ENCODE assay signal across 23 cellular contexts in genomic region chr1:152946651-152947256, GRCh38. TPM values are rescaled to one million over a fixed set of nuclear protein-coding genes. Genes with fewer than 3 reads are reported as not detected.
DNase-seq lines count a peak whose midpoint lies in the region; ATAC-seq and TF ChIP-seq lines count a peak whose summit lies in the region.
"Had no signal": no experiment of that assay in that cellular context is flagged by ENCODE, and none has a peak within 500 bp of the region (broad histone marks: within the 10 kb centered on the region; RNA-seq: fewer than 3 reads in every experiment).

SPRR5 (plus strand) TSS chr1:152947206; CDS start chr1:152948555, 1,349 bp downstream.

- DNase-seq in GM23338 (ENCODE audit: low spot score) = no peak
- DNase-seq in foreskin keratinocyte = no peak
- DNase-seq in suprapubic skin (ENCODE audit: low spot score in 2 of 2) = peak in 1 of 2 donors; percentile 20
- DNase-seq in SIG-M5 (lab: John Stamatoyannopoulos, UW) = no peak
- DNase-seq in Peyer's patch = no peak
- DNase-seq: 8988T; ACHN; AML-193; BE2C; CD4-positive, alpha-beta T cell; CD8-positive, alpha-beta memory T cell; DMS 273 treated with DMSO at 0.1 percent for 48 hours; DMS79; EL; GDM1; GOT3; H7; HCEC 1CT had no signal

- no peak within 1 kb of the TSS for H3K4me3 ChIP-seq in GM23338
- no peak within 1 kb of the TSS for H3K4me3 ChIP-seq in suprapubic skin
- H3K4me3 ChIP-seq in Peyer's patch = no peak within 1 kb of the TSS
- H3K4me3 ChIP-seq: A549; BLaER1 treated with 17β-estradiol and CSF1 and Interleukin-3, amounts not matched to agents 10 nM and 100 nM; GM12878 had no signal

- H3F3A ChIP-seq in GM23338 (replicated peaks; ENCODE audit: low read depth) = no peaks in the 10 kb centered on the region

- H3K9me2 ChIP-seq in GM23338 (ENCODE audit: insufficient read depth) = peaks cover 5% of the 10 kb centered on the region

- H3K4me2 ChIP-seq in GM23338 = no peak within 1 kb of the TSS
- H3K4me2 ChIP-seq: A549; BLaER1 treated with 17β-estradiol and CSF1 and Interleukin-3, amounts not matched to agents 10 nM and 100 nM had no signal

- no peaks in the 10 kb centered on the region for H3K36me3 Mint-ChIP-seq in GM23338 (ENCODE audit: low read depth)
- H3K36me3 Mint-ChIP-seq: CD14-positive monocyte; CD8-positive, alpha-beta memory T cell had no signal

- peaks cover 7% of the 10 kb centered on the region for H3K27me3 Mint-ChIP-seq in GM23338 (ENCODE audit: insufficient read depth, low read depth, poor library complexity)

- TF ChIP-seq POLR2A in suprapubic skin (IDR thresholded peaks at IDR 0.05) = no peak
- TF ChIP-seq POLR2A in Peyer's patch (IDR thresholded peaks at IDR 0.05) = no peak

- H3K36me3 ChIP-seq in GM23338 (ENCODE audit: insufficient read depth) (no peaks in the 10 kb centered on the region), suprapubic skin (no peaks in the 10 kb centered on the region), Peyer's patch (no peaks in the 10 kb centered on the region)
- H3K36me3 ChIP-seq: BE2C; BLaER1 treated with 17β-estradiol and CSF1 and Interleukin-3, amounts not matched to agents 10 nM and 100 nM had no signal

- no peaks in the 10 kb centered on the region for H3K79me2 ChIP-seq in GM23338 (replicated peaks; ENCODE audit: insufficient read depth)

- no peak within 1 kb of the TSS for H2AFZ ChIP-seq in GM23338

- H4K20me1 ChIP-seq in GM23338 (replicated peaks; ENCODE audit: insufficient read depth) = no peaks in the 10 kb centered on the region
- H4K20me1 ChIP-seq: BLaER1 treated with 17β-estradiol and CSF1 and Interleukin-3, amounts not matched to agents 10 nM and 100 nM had no signal

- peak within 1 kb of the TSS; percentile 58; the same call in 1 of the 2 replicates for H3K27ac Mint-ChIP-seq in GM23338
- H3K27ac Mint-ChIP-seq: CD4-positive, alpha-beta T cell; CD8-positive, alpha-beta memory T cell had no signal

- no peak within 1 kb of the TSS for H3K4me3 Mint-ChIP-seq in GM23338
- H3K4me3 Mint-ChIP-seq: CD14-positive monocyte; CD4-positive, alpha-beta T cell; CD8-positive, alpha-beta memory T cell had no signal

- H3K27me3 ChIP-seq in GM23338 (ENCODE audit: insufficient read depth) = no peaks in the 10 kb centered on the region
- no peaks in the 10 kb centered on the region for H3K27me3 ChIP-seq in foreskin keratinocyte
- peaks cover 3% of the 10 kb centered on the region for H3K27me3 ChIP-seq in suprapubic skin
- no peaks in the 10 kb centered on the region for H3K27me3 ChIP-seq in Peyer's patch
- H3K27me3 ChIP-seq: BE2C; BLaER1 treated with 17β-estradiol and CSF1 and Interleukin-3, amounts not matched to agents 10 nM and 100 nM had no signal

- H3K27ac ChIP-seq in GM23338 (ENCODE audit: low read depth) (no peak within 1 kb of the TSS), foreskin keratinocyte (peak within 1 kb of the TSS; percentile 62), suprapubic skin (no peak within 1 kb of the TSS), Peyer's patch (no peak within 1 kb of the TSS)
- H3K27ac ChIP-seq: A549; BLaER1 treated with 17β-estradiol and CSF1 and Interleukin-3, amounts not matched to agents 10 nM and 100 nM had no signal

- TF ChIP-seq CTCF in GM23338 (conservative IDR thresholded peaks at IDR 0.05; ENCODE audit: low read depth in 2 of 2) (no peak), foreskin keratinocyte (conservative IDR thresholded peaks at IDR 0.05) (no peak), suprapubic skin (IDR thresholded peaks at IDR 0.05) (no peak), Peyer's patch (IDR thresholded peaks at IDR 0.05) (no peak)

- TF ChIP-seq EP300 in suprapubic skin (IDR thresholded peaks at IDR 0.05) = no peak

- H3K4me1 Mint-ChIP-seq in GM23338 = no peaks in the 10 kb centered on the region
- H3K4me1 Mint-ChIP-seq: CD14-positive monocyte; CD8-positive, alpha-beta memory T cell had no signal

- no peaks in the 10 kb centered on the region for H3K9me3 Mint-ChIP-seq in GM23338
- H3K9me3 Mint-ChIP-seq: CD4-positive, alpha-beta T cell; CD8-positive, alpha-beta memory T cell had no signal

- no peaks in the 10 kb centered on the region for H3K4me1 ChIP-seq in GM23338 (ENCODE audit: insufficient read depth)
- H3K4me1 ChIP-seq in foreskin keratinocyte = peaks cover 8% of the 10 kb centered on the region
- peaks cover 9% of the 10 kb centered on the region for H3K4me1 ChIP-seq in suprapubic skin
- H3K4me1 ChIP-seq in Peyer's patch = no peaks in the 10 kb centered on the region
- H3K4me1 ChIP-seq: A549; BE2C; BLaER1 treated with 17β-estradiol and CSF1 and Interleukin-3, amounts not matched to agents 10 nM and 100 nM had no signal

- ATAC-seq in GM23338 (no peak), foreskin keratinocyte (no peak), GM19023 (IDR thresholded peaks at IDR 0.05; ENCODE audit: unreplicated experiment) (no peak)
- ATAC-seq: A549, GM12878 had no signal

- WGBS in suprapubic skin = 81% methylated on average over 4 of the region's 4 CpGs

- H3K9me3 ChIP-seq in suprapubic skin (no peaks in the 10 kb centered on the region), Peyer's patch (no peaks in the 10 kb centered on the region)
- H3K9me3 ChIP-seq: A549; BE2C; BLaER1 treated with 17β-estradiol and CSF1 and Interleukin-3, amounts not matched to agents 10 nM and 100 nM had no signal

TF ChIP-seq in GM23338, 12 proteins besides CTCF, POLR2A, EP300 and RAD21 (continues in another document):
- TF ChIP-seq POLR2AphosphoS5 (IDR thresholded peaks at IDR 0.05; ENCODE audit: low read depth) (no peak), EZH2 (IDR thresholded peaks at IDR 0.05; ENCODE audit: low read depth, unreplicated experiment) (no peak), ZNF114 (CRISPR knock-in tag; IDR thresholded peaks at IDR 0.05) (no peak), REST (IDR thresholded peaks at IDR 0.05; ENCODE audit: unreplicated experiment) (no peak), STAT1 (IDR thresholded peaks at IDR 0.05; ENCODE audit: unreplicated experiment) (no peak), JUNB (IDR thresholded peaks at IDR 0.05; ENCODE audit: unreplicated experiment) (no peak), EZH2phosphoT487 (IDR thresholded peaks at IDR 0.05; ENCODE audit: unreplicated experiment) (no peak), CREB1 (CRISPR knock-in tag; IDR thresholded peaks at IDR 0.05; ENCODE audit: low read depth) (no peak), ZNF331 (CRISPR knock-in tag; IDR thresholded peaks at IDR 0.05; ENCODE audit: low read depth) (no peak), ETS1 (IDR thresholded peaks at IDR 0.05) (no peak), NANOG (IDR thresholded peaks at IDR 0.05; ENCODE audit: borderline replicate concordance) (no peak)

RNA-seq across cellular contexts. Expression of gene SPRR5, which starts in this region (rescaled TPM):
- total RNA-seq in GM23338 (2014; rRNA removed; shearing (Covaris generic)) = not detected in 2 replicates
- polyA plus RNA-seq in GM23338 (2016; fragmentation: Nextera tagmentation; extraction: Ambion mirVana) (not detected in 2 replicates), foreskin keratinocyte (0.22 and 0.44 TPM in 2 replicates)
- total RNA-seq in foreskin keratinocyte (0.24 and 0.32 TPM in 2 replicates), suprapubic skin (10 to 100 TPM; 10.7 to 42.8 (median 18.2) TPM), Peyer's patch (not detected)
- total RNA-seq: CD4-positive, alpha-beta T cell; CD8-positive, alpha-beta memory T cell; GM12878; H7 had no signal
- polyA plus RNA-seq: A549; CD14-positive monocyte; CD8-positive, alpha-beta memory T cell; GM12878 had no signal
